ENCODE assay signal across 17 cellular contexts in genomic region chr14:88269816-88270416, GRCh38. TPM values are rescaled to one million over a fixed set of nuclear protein-coding genes. Genes with fewer than 3 reads are reported as not detected.
DNase-seq lines count a peak whose midpoint lies in the region; ATAC-seq and TF ChIP-seq lines count a peak whose summit lies in the region.
"Had no signal": no experiment of that assay in that cellular context is flagged by ENCODE, and none has a peak within 500 bp of the region (broad histone marks: within the 10 kb centered on the region; RNA-seq: fewer than 3 reads in every experiment).

No MANE protein-coding gene starts in this region.

- H3K4me1 Mint-ChIP-seq in WTC11, result peaks cover 7% of the 10 kb centered on the region
- peaks cover 39% of the 10 kb centered on the region for H3K4me1 Mint-ChIP-seq in neural progenitor cell

- DNase-seq in WTC11 (ENCODE audit: low spot score), result no peak
- DNase-seq in hepatocyte (ENCODE audit: low spot score), result peak; percentile 26
- DNase-seq in neural progenitor cell (ENCODE audit: low spot score), result peak; percentile 11
- DNase-seq in NCI-H1048 (lab: John Stamatoyannopoulos, UW), result no peak
- DNase-seq in G401 (ENCODE audit: low spot score), result no peak
- DNase-seq in left ventricle myocardium superior, result no peak
- DNase-seq in germinal center (ENCODE audit: low spot score), result no peak
- DNase-seq: AML-193; DMS79; NCI-H1105; NCI-H2081 treated with DMSO at 0.1 percent for 48 hours; NCI-H748 treated with DMSO at 0.1 percent for 48 hours; NK-92 treated with Interleukin-12 subunit alpha and Interleukin-12 subunit beta, amount 100 ng/mL, for 24 hours had no signal

- H4K20me1 ChIP-seq in hepatocyte (ENCODE audit: insufficient read depth, poor library complexity, severe bottlenecking) (no peaks in the 10 kb centered on the region), neural progenitor cell (ENCODE audit: low read depth) (no peaks in the 10 kb centered on the region)

- peaks cover 6% of the 10 kb centered on the region; the same call in 1 of the 2 replicates for H3K9me3 Mint-ChIP-seq in WTC11
- peaks cover 14% of the 10 kb centered on the region for H3K9me3 Mint-ChIP-seq in neural progenitor cell

- POLR2A ChIA-PET in WTC11 (lab: Charles Lee), result no interaction called here

- H3K27ac Mint-ChIP-seq in WTC11 (no peak overlapping the region), neural progenitor cell (no peak overlapping the region)

- H3K27me3 ChIP-seq in hepatocyte, result no peaks in the 10 kb centered on the region
- no peaks in the 10 kb centered on the region for H3K27me3 ChIP-seq in neural progenitor cell

- H3K27me3 Mint-ChIP-seq in WTC11 (ENCODE audit: low read depth), result no peaks in the 10 kb centered on the region; the same call in none of the 2 replicates
- peaks cover 2% of the 10 kb centered on the region for H3K27me3 Mint-ChIP-seq in neural progenitor cell (ENCODE audit: insufficient read depth, low read depth)

- peaks cover 6% of the 10 kb centered on the region for H3K4me1 ChIP-seq in hepatocyte (ENCODE audit: insufficient read depth)
- peaks cover 15% of the 10 kb centered on the region for H3K4me1 ChIP-seq in neural progenitor cell

- H3K9me3 ChIP-seq in hepatocyte (ENCODE audit: low read depth) (no peaks in the 10 kb centered on the region), neural progenitor cell (ENCODE audit: low read depth) (no peaks in the 10 kb centered on the region)

- no peaks in the 10 kb centered on the region for H3K9me2 ChIP-seq in hepatocyte (replicated peaks; ENCODE audit: insufficient read depth)

- H3K4me2 ChIP-seq in hepatocyte (peak overlapping the region; percentile 67), neural progenitor cell (no peak overlapping the region)

- peak overlapping the region; percentile 80 for H3K27ac ChIP-seq in hepatocyte
- H3K27ac ChIP-seq in neural progenitor cell, result no peak overlapping the region
- H3K27ac ChIP-seq: C4-2B had no signal

- 62% methylated on average over 11 of the region's 12 CpGs for WGBS in hepatocyte (ENCODE audit: low lambda C conversion rate, missing lambda C conversion rate)

- no peak overlapping the region for H3K4me3 Mint-ChIP-seq in WTC11
- H3K4me3 Mint-ChIP-seq in neural progenitor cell, result no peak overlapping the region

- no peaks in the 10 kb centered on the region for H3F3A ChIP-seq in neural progenitor cell (ENCODE audit: low read depth)

- in situ Hi-C loops in G401 (cut with HindIII; ENCODE audit: low sequenced_read_pairs), result no loop called here

- H2AFZ ChIP-seq in hepatocyte (no peak overlapping the region), neural progenitor cell (replicated peaks) (no peak overlapping the region)

- no peaks in the 10 kb centered on the region for H3K36me3 ChIP-seq in hepatocyte (replicated peaks; ENCODE audit: insufficient read depth, low read depth)
- H3K36me3 ChIP-seq in neural progenitor cell, result no peaks in the 10 kb centered on the region

- ATAC-seq in WTC11 (peak; percentile 40; the same call in 1 of the 2 replicates), left ventricle myocardium superior (no peak)
- ATAC-seq: HCT116, Right ventricle myocardium inferior had no signal

- H3K9ac ChIP-seq in neural progenitor cell, result no peak overlapping the region

- CTCF ChIA-PET in WTC11 (lab: Charles Lee), result interaction anchor here (1.3 kb wide), 1 partner anchor 81 kb away, joined by 8 read pairs; no protein-coding TSS in a partner anchor

- H3K4me3 ChIP-seq in hepatocyte, result no peak overlapping the region
- no peak overlapping the region for H3K4me3 ChIP-seq in neural progenitor cell

- TF ChIP-seq CTCF in WTC11 (IDR thresholded peaks at IDR 0.05) (no peak), hepatocyte (IDR thresholded peaks at IDR 0.05; ENCODE audit: poor library complexity) (no peak), neural progenitor cell (IDR thresholded peaks at IDR 0.05) (no peak)

- no peaks in the 10 kb centered on the region for H3K79me2 ChIP-seq in hepatocyte
- H3K79me2 ChIP-seq in neural progenitor cell (ENCODE audit: low read depth), result no peaks in the 10 kb centered on the region

- no peaks in the 10 kb centered on the region for H3K36me3 Mint-ChIP-seq in WTC11
- H3K36me3 Mint-ChIP-seq in neural progenitor cell, result peaks cover 15% of the 10 kb centered on the region

- intact Hi-C loops in left ventricle myocardium superior (cut with micrococcal nuclease), result no loop called here

TF ChIP-seq in WTC11, 78 proteins besides CTCF, POLR2A, EP300 and RAD21 (continues in another document):
- TF ChIP-seq NFE2L1 (CRISPR knock-in tag; IDR thresholded peaks at IDR 0.05), result no peak
- TF ChIP-seq RELA (CRISPR knock-in tag; IDR thresholded peaks at IDR 0.05; ENCODE audit: borderline replicate concordance), result no peak
- TF ChIP-seq MYBL2 (CRISPR knock-in tag; IDR thresholded peaks at IDR 0.05), result no peak
- TF ChIP-seq GABPB1 (CRISPR knock-in tag; IDR thresholded peaks at IDR 0.05), result no peak
- no peak for TF ChIP-seq ZNF512 (CRISPR knock-in tag; IDR thresholded peaks at IDR 0.05; ENCODE audit: borderline replicate concordance)
- no peak for TF ChIP-seq SMAD3 (CRISPR knock-in tag; IDR thresholded peaks at IDR 0.05; ENCODE audit: borderline replicate concordance)
- TF ChIP-seq, protein P1, sequence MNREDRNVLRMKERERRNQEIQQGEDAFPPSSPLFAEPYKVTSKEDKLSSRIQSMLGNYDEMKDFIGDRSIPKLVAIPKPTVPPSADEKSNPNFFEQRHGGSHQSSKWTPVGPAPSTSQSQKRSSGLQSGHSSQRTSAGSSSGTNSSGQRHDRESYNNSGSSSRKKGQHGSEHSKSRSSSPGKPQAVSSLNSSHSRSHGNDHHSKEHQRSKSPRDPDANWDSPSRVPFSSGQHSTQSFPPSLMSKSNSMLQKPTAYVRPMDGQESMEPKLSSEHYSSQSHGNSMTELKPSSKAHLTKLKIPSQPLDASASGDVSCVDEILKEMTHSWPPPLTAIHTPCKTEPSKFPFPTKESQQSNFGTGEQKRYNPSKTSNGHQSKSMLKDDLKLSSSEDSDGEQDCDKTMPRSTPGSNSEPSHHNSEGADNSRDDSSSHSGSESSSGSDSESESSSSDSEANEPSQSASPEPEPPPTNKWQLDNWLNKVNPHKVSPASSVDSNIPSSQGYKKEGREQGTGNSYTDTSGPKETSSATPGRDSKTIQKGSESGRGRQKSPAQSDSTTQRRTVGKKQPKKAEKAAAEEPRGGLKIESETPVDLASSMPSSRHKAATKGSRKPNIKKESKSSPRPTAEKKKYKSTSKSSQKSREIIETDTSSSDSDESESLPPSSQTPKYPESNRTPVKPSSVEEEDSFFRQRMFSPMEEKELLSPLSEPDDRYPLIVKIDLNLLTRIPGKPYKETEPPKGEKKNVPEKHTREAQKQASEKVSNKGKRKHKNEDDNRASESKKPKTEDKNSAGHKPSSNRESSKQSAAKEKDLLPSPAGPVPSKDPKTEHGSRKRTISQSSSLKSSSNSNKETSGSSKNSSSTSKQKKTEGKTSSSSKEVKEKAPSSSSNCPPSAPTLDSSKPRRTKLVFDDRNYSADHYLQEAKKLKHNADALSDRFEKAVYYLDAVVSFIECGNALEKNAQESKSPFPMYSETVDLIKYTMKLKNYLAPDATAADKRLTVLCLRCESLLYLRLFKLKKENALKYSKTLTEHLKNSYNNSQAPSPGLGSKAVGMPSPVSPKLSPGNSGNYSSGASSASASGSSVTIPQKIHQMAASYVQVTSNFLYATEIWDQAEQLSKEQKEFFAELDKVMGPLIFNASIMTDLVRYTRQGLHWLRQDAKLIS (CRISPR knock-in tag; IDR thresholded peaks at IDR 0.05; ENCODE audit: borderline replicate concordance), result no peak
- TF ChIP-seq SOX15 (CRISPR knock-in tag; IDR thresholded peaks at IDR 0.05), result no peak
- TF ChIP-seq TEAD4 (CRISPR knock-in tag; IDR thresholded peaks at IDR 0.05), result no peak
- no peak for TF ChIP-seq PRDM15 (CRISPR knock-in tag; IDR thresholded peaks at IDR 0.05)
- no peak for TF ChIP-seq PRRX2 (CRISPR knock-in tag; IDR thresholded peaks at IDR 0.05)

RNA-seq across cellular contexts. Expression of gene KCNK10, which starts 53.2 kb away (rescaled TPM):
- 0.53 to 0.96 TPM (median 0.87 TPM) in 3 replicates for total RNA-seq in WTC11 (2021)
- total RNA-seq in hepatocyte, result 1.5 and 1.6 TPM in 2 replicates
- 0.41 and 1.7 TPM in 2 replicates for polyA plus RNA-seq in hepatocyte
- 6.9 and 11.0 TPM in 2 replicates for total RNA-seq in neural progenitor cell (ENCODE audit: low replicate concordance)
- total RNA-seq in G401 (2014; rRNA removed; shearing (Covaris generic)), result not detected in 2 replicates
- not detected for total RNA-seq in left ventricle myocardium superior
- total RNA-seq: LHCN-M2, Right ventricle myocardium inferior had no signal

Comparison
In these comparisons a context has a peak if more than half of its experiments do, and no peak if none do; other contexts are left out.
1. DNase-seq: peak in hepatocyte (single experiment) and neural progenitor cell (single experiment); none in WTC11 (single experiment), NCI-H1048 (single experiment), G401 (single experiment), left ventricle myocardium superior (single experiment) and germinal center (single experiment).